8 cellular contexts compared by ENCODE assay signal in the genomic region with DNA sequence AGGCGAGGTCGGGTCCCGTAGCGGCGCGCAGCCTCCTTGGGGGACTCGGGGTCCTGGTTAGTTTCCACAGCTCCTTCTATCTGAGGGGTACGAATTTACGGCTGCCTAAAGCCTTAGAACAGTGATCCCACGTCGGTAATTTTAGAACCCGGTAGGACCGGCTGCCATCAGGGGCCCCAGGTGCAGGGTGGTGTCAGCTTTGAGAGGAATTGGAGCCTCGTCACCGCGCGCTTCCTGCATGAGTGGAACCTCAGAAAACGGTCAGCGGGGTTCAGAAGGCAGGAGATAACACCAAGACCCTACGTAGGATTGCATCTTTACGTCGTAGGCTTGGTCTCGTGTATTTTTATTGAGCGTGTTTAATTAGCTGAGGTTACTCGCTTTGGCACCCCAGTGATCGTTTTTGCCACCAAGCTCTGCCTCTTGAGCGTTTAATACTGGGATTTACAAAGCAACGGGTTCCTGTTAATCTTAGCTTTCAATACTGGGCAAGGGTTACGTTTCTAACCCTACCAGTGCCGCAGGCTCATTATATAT. TPM values are rescaled to one million over a fixed set of nuclear protein-coding genes. Genes with fewer than 3 reads are reported as not detected.
DNase-seq lines count a peak whose midpoint lies in the region; ATAC-seq lines count a peak whose summit lies in the region.

No MANE protein-coding gene starts in this region.

- peaks cover 22 to 67% of the 10 kb centered on the region in 2 donors for H3K27me3 Mint-ChIP-seq in CD8-positive, alpha-beta memory T cell

- H3K36me3 ChIP-seq in CD8-positive, alpha-beta memory T cell (ENCODE audit: insufficient read depth, low read length) = no peaks in the 10 kb centered on the region
- H3K36me3 ChIP-seq in SK-N-MC (ENCODE audit: insufficient read depth, low read length) = no peaks in the 10 kb centered on the region

- peak overlapping the region; percentile 80 to 91 (median 87) for H3K4me3 Mint-ChIP-seq in CD8-positive, alpha-beta memory T cell

- H3K27ac ChIP-seq in CD8-positive, alpha-beta memory T cell (ENCODE audit: low read depth, low read length) = peak overlapping the region; percentile 83
- no peak overlapping the region for H3K27ac ChIP-seq in SK-N-MC
- H3K27ac ChIP-seq in layer of hippocampus (ENCODE audit: low read depth, low read length) = peak overlapping the region; percentile 59

- POLR2A ChIA-PET in CD8-positive, alpha-beta memory T cell (lab: Charles Lee) = no interaction called here

- H3K27me3 ChIP-seq in CD8-positive, alpha-beta memory T cell (ENCODE audit: insufficient read depth, low read length, poor library complexity, severe bottlenecking) = no peaks in the 10 kb centered on the region
- H3K27me3 ChIP-seq in layer of hippocampus (ENCODE audit: control insufficient read depth, insufficient read depth, low read length) = no peaks in the 10 kb centered on the region

- peak overlapping the region; percentile 74 for H3K4me3 ChIP-seq in CD8-positive, alpha-beta memory T cell (ENCODE audit: low read length)
- peak overlapping the region; percentile 83 for H3K4me3 ChIP-seq in SK-N-MC

- H3K27ac Mint-ChIP-seq in CD8-positive, alpha-beta memory T cell = peak overlapping the region; percentile 68 to 96 (median 93)

- ATAC-seq in GM19372 (IDR thresholded peaks at IDR 0.05; ENCODE audit: low read depth, unreplicated experiment) = peak; percentile 46
- ATAC-seq in HG03457 (IDR thresholded peaks at IDR 0.05; ENCODE audit: unreplicated experiment) = peak; percentile 47

- H3K4me1 ChIP-seq in CD8-positive, alpha-beta memory T cell (ENCODE audit: insufficient read depth, low read length) = peaks cover 16% of the 10 kb centered on the region

- CTCF ChIA-PET in CD8-positive, alpha-beta memory T cell (lab: Charles Lee) = interaction anchor here (1.2 kb wide), 1 partner anchor 12 kb away, joined by 3 read pairs; no protein-coding TSS in a partner anchor

- peaks cover 6 to 17% (median 6%) of the 10 kb centered on the region in 5 donors for H3K9me3 Mint-ChIP-seq in CD8-positive, alpha-beta memory T cell

- H3K36me3 Mint-ChIP-seq in CD8-positive, alpha-beta memory T cell = peaks cover 0 to 4% (median 0%) of the 10 kb centered on the region in 3 donors

- peaks cover 11 to 20% (median 20%) of the 10 kb centered on the region in 3 donors for H3K4me1 Mint-ChIP-seq in CD8-positive, alpha-beta memory T cell

- in situ Hi-C loops in T47D (cut with HindIII; ENCODE audit: low pct_unique_long_range_greater_than_20kb, low sequenced_read_pairs) = no loop called here

- peak overlapping the region; percentile 71 for H3K9ac ChIP-seq in SK-N-MC (ENCODE audit: insufficient read length)

- no peaks in the 10 kb centered on the region for H3K9me3 ChIP-seq in CD8-positive, alpha-beta memory T cell (ENCODE audit: low read length)
- H3K9me3 ChIP-seq in SK-N-MC (ENCODE audit: low read depth, low read length) = no peaks in the 10 kb centered on the region

- DNase-seq in CD8-positive, alpha-beta memory T cell = peak in 3 of 5 donors; percentile 32 to 59 (median 46)
- no peak for DNase-seq in SK-N-MC (ENCODE audit: low read depth, low spot score)
- peak; percentile 23 to 38 for DNase-seq in T47D (ENCODE audit: low read depth in 1 of 2, low spot score in 1 of 2)
- DNase-seq in stimulated activated CD4-positive, alpha-beta T cell treated with anti-CD3 and anti-CD28 coated beads, Interleukin-4, amount 100 ng/mL, for 48 hours (ENCODE audit: low read depth in 2 of 2) = peak; percentile 30 to 40
- DNase-seq in SKM-1 (lab: John Stamatoyannopoulos, UW; ENCODE audit: unreplicated experiment) = no peak

RNA-seq across cellular contexts. Expression of gene RNF32, which starts 0.4 kb away (rescaled TPM):
- under 1 TPM; 0.20 to 0.83 TPM for total RNA-seq in CD8-positive, alpha-beta memory T cell
- 0.40 TPM for polyA plus RNA-seq in CD8-positive, alpha-beta memory T cell

Comparison
In these comparisons a context has a peak if more than half of its experiments do, and no peak if none do; other contexts are left out.
1. DNase-seq: peak in CD8-positive, alpha-beta memory T cell (3 of 5), T47D (2 of 2) and stimulated activated CD4-positive, alpha-beta T cell treated with anti-CD3 and anti-CD28 coated beads, Interleukin-4, amount 100 ng/mL, for 48 hours (2 of 2); none in SK-N-MC (single experiment) and SKM-1 (single experiment).